ENCODE assay signal across 25 cellular contexts in genomic region chr9:75833765-75834164, GRCh38.
"Had no signal": no experiment of that assay in that cellular context is flagged by ENCODE, and none has a peak within 500 bp of the region (broad histone marks: within the 10 kb centered on the region; RNA-seq: fewer than 3 reads in every experiment).

No MANE protein-coding gene starts in this region.

- H3K4me3 ChIP-seq: colonic mucosa, esophagus squamous epithelium, gastrocnemius medialis, heart right ventricle, left lung, lung had no signal

- H3K36me3 Mint-ChIP-seq: memory B cell, naive B cell had no signal

- H3K4me3 Mint-ChIP-seq: dendritic cell treated with granulocyte-macrophage colony-stimulating factor and Interleukin-4, amounts not matched to agents 40 ng/mL and 50 ng/mL, for 4 days; effector memory CD8-positive, alpha-beta T cell; endodermal cell; memory B cell had no signal

- H3K27ac ChIP-seq: colonic mucosa, epithelial cell of prostate, esophagus squamous epithelium, gastrocnemius medialis, left lung had no signal

- H3K4me1 Mint-ChIP-seq: memory B cell, naive B cell had no signal

- H3K9me3 Mint-ChIP-seq: dendritic cell treated with granulocyte-macrophage colony-stimulating factor and Interleukin-4, amounts not matched to agents 40 ng/mL and 50 ng/mL, for 4 days; endodermal cell had no signal

- H3K36me3 ChIP-seq: colonic mucosa, esophagus squamous epithelium, gastrocnemius medialis, heart right ventricle, left lung had no signal

- H3K27me3 Mint-ChIP-seq: effector memory CD8-positive, alpha-beta T cell; memory B cell; naive B cell had no signal

- ATAC-seq: effector memory CD8-positive, alpha-beta T cell; esophagus mucosa; gastrocnemius medialis; left cardiac atrium; left lung; left ventricle myocardium superior had no signal

- H3K4me1 ChIP-seq: colonic mucosa, esophagus squamous epithelium, gastrocnemius medialis, left lung had no signal

- DNase-seq: colonic mucosa; cortex of kidney; effector CD8-positive, alpha-beta T cell; effector memory CD8-positive, alpha-beta T cell; endodermal cell; erythroblast; esophagus squamous epithelium; foreskin fibroblast; foreskin melanocyte; gastrocnemius medialis; glutamatergic neuron; hippocampal formation; left cardiac atrium; left lung; left ventricle myocardium superior; mammary epithelial cell; mesendoderm; midbrain; naive B cell had no signal

- H3K27me3 ChIP-seq: colonic mucosa, esophagus squamous epithelium, gastrocnemius medialis, heart right ventricle, left lung had no signal

- H3K27ac Mint-ChIP-seq: dendritic cell treated with granulocyte-macrophage colony-stimulating factor and Interleukin-4, amounts not matched to agents 40 ng/mL and 50 ng/mL, for 4 days; effector memory CD8-positive, alpha-beta T cell; endodermal cell; memory B cell; naive B cell had no signal

- H3K9me3 ChIP-seq: colonic mucosa, esophagus squamous epithelium, gastrocnemius medialis, left lung had no signal
